10 cellular contexts compared by ENCODE assay signal in genomic region chr16:81116285-81116684, GRCh38. TPM values are rescaled to one million over a fixed set of nuclear protein-coding genes. Genes with fewer than 3 reads are reported as not detected.
"Had no signal": no experiment of that assay in that cellular context is flagged by ENCODE, and none has a peak within 500 bp of the region (broad histone marks: within the 10 kb centered on the region; RNA-seq: fewer than 3 reads in every experiment).

No MANE protein-coding gene starts in this region.

- H3K4me1 Mint-ChIP-seq: IgD-negative memory B cell had no signal

- ATAC-seq: HCT116 had no signal

- H3K36me3 ChIP-seq: HAP-1 had no signal

- H2AFZ ChIP-seq: GM23248 had no signal

- H3K4me1 ChIP-seq: HAP-1 had no signal

- H3K27ac ChIP-seq: GM23248, HL-60 had no signal

- H3K9ac ChIP-seq: GM23248 had no signal

- H3K4me3 ChIP-seq: GM23248, HAP-1 had no signal

- DNase-seq: GM23248, GOT3, H7, Kasumi-1, KG1 had no signal

- H3K27ac Mint-ChIP-seq: IgD-negative memory B cell had no signal

- H3K9me3 ChIP-seq: HAP-1 had no signal

RNA-seq across cellular contexts. Expression of gene C16orf46, which starts 39.2 kb away (rescaled TPM):
- total RNA-seq: HT1080 had no signal
- polyA plus RNA-seq: IgD-negative memory B cell had no signal
